Comparison of ENCODE assay signal across 23 cellular contexts in genomic region chr4:119781044-119781443, GRCh38.
"Had no signal": no experiment of that assay in that cellular context is flagged by ENCODE, and none has a peak within 500 bp of the region (broad histone marks: within the 10 kb centered on the region; RNA-seq: fewer than 3 reads in every experiment).

No MANE protein-coding gene starts in this region.

- H3K4me3 ChIP-seq: dorsolateral prefrontal cortex, gastrocnemius medialis, lung, mucosa of descending colon, neural progenitor cell, right lobe of liver, thoracic aorta, tibial nerve, upper lobe of left lung had no signal

- H3K4me1 ChIP-seq: gastrocnemius medialis, neural progenitor cell, parathyroid adenoma, right lobe of liver, tibial nerve, upper lobe of left lung had no signal

- H3K27ac ChIP-seq: dorsolateral prefrontal cortex, epithelial cell of prostate, gastrocnemius medialis, neural progenitor cell, parathyroid adenoma, right lobe of liver, tibial nerve, upper lobe of left lung had no signal

- H3K9me3 ChIP-seq: gastrocnemius medialis, right lobe of liver, thoracic aorta, tibial nerve had no signal

- H3K27me3 ChIP-seq: gastrocnemius medialis, neural progenitor cell, right lobe of liver, tibial nerve, upper lobe of left lung had no signal

- DNase-seq: dorsolateral prefrontal cortex; effector CD8-positive, alpha-beta T cell; endodermal cell; foreskin fibroblast; gastrocnemius medialis; head of caudate nucleus; mucosa of descending colon; naive B cell; right lobe of liver; small intestine; stimulated activated CD4-positive, alpha-beta T cell treated with anti-CD3 and anti-CD28 coated beads, Interleukin-15, amount 100 ng/mL, for 24 hours; stimulated activated CD4-positive, alpha-beta T cell treated with anti-CD3 and anti-CD28 coated beads, Interleukin-2, amount 100 ng/mL, for 48 hours; stimulated activated naive B cell treated with anti-CD40 and anti-IgM and Interleukin-4, amounts not matched to agents 10 μg/mL and 1 μg/mL and 100 μg/mL, for 72 hours; upper lobe of left lung had no signal

- ATAC-seq: esophagus mucosa; gastrocnemius medialis; left lobe of liver; mucosa of descending colon; natural killer cell treated with Interleukin-12 subunit alpha and Interleukin-12 subunit beta and Interleukin-15 and Interleukin-18, amount 100 ng/mL, for 72 hours; right lobe of liver; stimulated activated naive B cell treated with anti-CD40 and anti-IgM and Interleukin-4, amounts not matched to agents 10 μg/mL and 1 μg/mL and 100 μg/mL, for 72 hours had no signal

- H3K36me3 ChIP-seq: gastrocnemius medialis, neural progenitor cell, right lobe of liver, thoracic aorta, tibial nerve, upper lobe of left lung had no signal
